ENCODE assay signal across 15 cellular contexts in the genomic region with DNA sequence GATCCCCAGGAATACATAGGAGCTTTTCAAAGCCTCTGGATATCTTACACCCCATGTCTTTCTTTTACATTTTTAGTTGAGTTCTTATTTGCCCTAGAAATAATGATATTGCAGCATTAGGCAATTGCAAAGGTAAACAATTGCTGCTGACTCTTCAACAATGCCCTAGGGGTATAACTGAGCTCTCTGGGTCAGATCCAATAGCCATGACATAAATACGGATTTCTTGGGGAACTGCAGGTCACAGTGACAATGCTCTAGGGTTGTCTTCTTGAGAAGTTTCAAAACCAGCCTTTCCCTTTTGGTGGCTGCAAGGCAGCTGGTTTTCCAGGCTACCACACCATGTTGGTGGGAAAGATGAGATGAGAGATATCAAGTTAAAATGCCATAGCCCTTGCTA. TPM values are rescaled to one million over a fixed set of nuclear protein-coding genes. Genes with fewer than 3 reads are reported as not detected.
A peak's percentile ranks its signal among the peaks of the same experiment; 100 is the strongest.
DNase-seq lines count a peak whose midpoint lies in the region; ATAC-seq and TF ChIP-seq lines count a peak whose summit lies in the region.
"Had no signal": no experiment of that assay in that cellular context is flagged by ENCODE, and none has a peak within 500 bp of the region (broad histone marks: within the 10 kb centered on the region; RNA-seq: fewer than 3 reads in every experiment).

No MANE protein-coding gene starts in this region.

- H3K4me1 Mint-ChIP-seq in natural killer cell, result no peaks in the 10 kb centered on the region
- H3K4me1 Mint-ChIP-seq: B cell had no signal

- H3K27ac ChIP-seq in RWPE1, result no peak overlapping the region

- intact Hi-C loops in natural killer cell (cut with micrococcal nuclease), result no loop called here

- no peaks in the 10 kb centered on the region for H3K36me3 Mint-ChIP-seq in natural killer cell

- peaks cover 14 to 58% of the 10 kb centered on the region in 2 donors for H3K27me3 Mint-ChIP-seq in natural killer cell (ENCODE audit: low read depth in 2 of 2)

- no peaks in the 10 kb centered on the region for H3K9me3 Mint-ChIP-seq in natural killer cell

- CTCF ChIA-PET in RWPE1 (lab: Yijun Ruan, JAX), result interaction anchor here (0.6 to 0.7 kb wide), 2 partner anchors 13 to 444 kb away, joined by 3 to 4 read pairs; no protein-coding TSS in a partner anchor

- no peak overlapping the region for H3K4me3 ChIP-seq in fibroblast of villous mesenchyme (ENCODE audit: low read depth, low read length)

- no peak for ATAC-seq in natural killer cell

- POLR2A ChIA-PET in RWPE1 (lab: Yijun Ruan, JAX; ENCODE audit: low non-redundant PET), result no interaction called here

- DNase-seq in ELR (ENCODE audit: low read depth) (peak; percentile 33), M059J (ENCODE audit: low read depth) (peak; percentile 50), RWPE1 (ENCODE audit: low spot score) (peak; percentile 17), fibroblast of villous mesenchyme (ENCODE audit: low read depth) (peak; percentile 62), HCEC 1CT (no peak), natural killer cell (no peak)
- no peak for DNase-seq in stimulated activated CD4-positive, alpha-beta T cell treated with anti-CD3 and anti-CD28 coated beads, Interleukin-2, amount 100 ng/mL, for 48 hours
- DNase-seq: C1 segment of cervical spinal cord; Calu3; CD4-positive, alpha-beta T cell; DMS79 treated with DMSO at 0.1 percent for 48 hours; GF-D8; IMR-90 had no signal

- H3K27ac Mint-ChIP-seq in natural killer cell, result no peak overlapping the region
- H3K27ac Mint-ChIP-seq: B cell; CD4-positive, alpha-beta T cell had no signal

- TF ChIP-seq CTCF in RWPE1 (conservative IDR thresholded peaks at IDR 0.05; ENCODE audit: low read depth) (no peak), fibroblast of villous mesenchyme (IDR thresholded peaks at IDR 0.05; ENCODE audit: insufficient read depth, low read depth, low read length) (no peak), natural killer cell (IDR thresholded peaks at IDR 0.05) (no peak)

- no peak overlapping the region for H3K4me3 Mint-ChIP-seq in natural killer cell
- H3K4me3 Mint-ChIP-seq: B cell; CD4-positive, alpha-beta T cell had no signal

RNA-seq across cellular contexts. Expression of a gene that starts 16.5 kb away (rescaled TPM):
- not detected in 2 replicates for total RNA-seq in M059J (2014; rRNA removed; shearing (Covaris generic))
- total RNA-seq in fibroblast of villous mesenchyme, result not detected in 2 replicates
- not detected for total RNA-seq in natural killer cell
- total RNA-seq: B cell; Calu3; CD4-positive, alpha-beta T cell; HT-29; IMR-90 had no signal

RNA-seq across cellular contexts. Expression of a gene that starts 39.6 kb away (rescaled TPM):
- not detected in 2 replicates for total RNA-seq in M059J (2014; rRNA removed; shearing (Covaris generic))
- total RNA-seq in fibroblast of villous mesenchyme (not detected in 2 replicates), natural killer cell (not detected)
- total RNA-seq: B cell; Calu3; CD4-positive, alpha-beta T cell; HT-29; IMR-90 had no signal

RNA-seq across cellular contexts. Expression of a gene that starts 44.7 kb away (rescaled TPM):
- 92.0 and 92.8 TPM in 2 replicates for total RNA-seq in M059J (2014; rRNA removed; shearing (Covaris generic))
- total RNA-seq in fibroblast of villous mesenchyme (61.3 and 64.1 TPM in 2 replicates), natural killer cell (100 to 1,000 TPM in 2 of 3 donors, 10 to 100 TPM in 1; 90.6 to 146 (median 107) TPM)

Comparison
In these comparisons a context has a peak if more than half of its experiments do, and no peak if none do; other contexts are left out.
1. DNase-seq: peak in ELR (single experiment), M059J (single experiment), RWPE1 (single experiment) and fibroblast of villous mesenchyme (single experiment); none in HCEC 1CT (single experiment), stimulated activated CD4-positive, alpha-beta T cell treated with anti-CD3 and anti-CD28 coated beads, Interleukin-2, amount 100 ng/mL, for 48 hours (0 of 2) and natural killer cell (single experiment).